ENCODE assay signal across 26 cellular contexts in genomic region chr1:237235080-237235479, GRCh38.
DNase-seq lines count a peak whose midpoint lies in the region; ATAC-seq and TF ChIP-seq lines count a peak whose summit lies in the region.
"Had no signal": no experiment of that assay in that cellular context is flagged by ENCODE, and none has a peak within 500 bp of the region (broad histone marks: within the 10 kb centered on the region; RNA-seq: fewer than 3 reads in every experiment).

No MANE protein-coding gene starts in this region.

- H3K27me3 ChIP-seq in gastroesophageal sphincter (no peaks in the 10 kb centered on the region), lung (ENCODE audit: control insufficient read depth, insufficient read depth) (no peaks in the 10 kb centered on the region), tibial artery (no peaks in the 10 kb centered on the region)
- H3K27me3 ChIP-seq: hepatocyte, Peyer's patch, SJSA1, uterus had no signal

- DNase-seq in NCI-H1694 (lab: John Stamatoyannopoulos, UW) (peak; percentile 13), lung (ENCODE audit: low spot score) (peak; percentile 71), tibial artery (no peak), A172 (ENCODE audit: low spot score) (no peak)
- DNase-seq: activated CD4-positive, alpha-beta memory T cell treated with anti-CD3 and anti-CD28 coated beads, Interleukin-2, amount 10 ng/mL, durations not matched to agents 7 days and 5 days; activated effector memory CD4-positive, alpha-beta T cell treated with anti-CD3 and anti-CD28 coated beads, Interleukin-2, amount 50 U/mL, for 16 hours; activated naive CD8-positive, alpha-beta T cell treated with anti-CD3 and anti-CD28 coated beads, Interleukin-2, amount 10 ng/mL, durations not matched to agents 7 days and 5 days; CD4-positive, alpha-beta memory T cell; DMS153; GDM1; immature natural killer cell; KG1; NCI-H146; NCI-H69; Peyer's patch; stimulated activated CD4-positive, alpha-beta T cell treated with anti-CD3 and anti-CD28 coated beads, Interleukin-2, amount 100 ng/mL, for 24 hours; substantia nigra; T-cell; uterus had no signal

- ATAC-seq in gastroesophageal sphincter (peak; percentile 22), lung (ENCODE audit: insufficient read depth, low FRiP score) (peak; percentile 78), HG02973 (IDR thresholded peaks at IDR 0.05; ENCODE audit: unreplicated experiment) (no peak), GM19035 (IDR thresholded peaks at IDR 0.05; ENCODE audit: unreplicated experiment) (no peak)
- ATAC-seq: activated CD4-positive, CD25-positive, alpha-beta regulatory T cell treated with anti-CD3 and anti-CD28 coated beads, Interleukin-2, amount 50 U/mL, for 24 hours; T-cell had no signal

- no peaks in the 10 kb centered on the region for H3K36me3 ChIP-seq in gastroesophageal sphincter
- no peaks in the 10 kb centered on the region for H3K36me3 ChIP-seq in lung (ENCODE audit: control insufficient read depth in 2 of 2, insufficient read depth in 2 of 2, low read length in 2 of 2)
- no peaks in the 10 kb centered on the region for H3K36me3 ChIP-seq in tibial artery
- H3K36me3 ChIP-seq: Peyer's patch, SJSA1, uterus had no signal

- H3K9me3 ChIP-seq in gastroesophageal sphincter (no peaks in the 10 kb centered on the region), lung (ENCODE audit: control insufficient read depth in 2 of 2, insufficient read depth in 1 of 2, low read length in 1 of 2) (no peaks in the 10 kb centered on the region), tibial artery (no peaks in the 10 kb centered on the region)
- H3K9me3 ChIP-seq: Peyer's patch, uterus had no signal

- no peak for TF ChIP-seq POLR2A in gastroesophageal sphincter (IDR thresholded peaks at IDR 0.05)

- 4 to 8% methylated on average over 2 to 3 of the region's 3 CpGs for WGBS in gastroesophageal sphincter (ENCODE audit: low coverage in 1 of 2), 2 donors
- 34 to 64% methylated on average over 3 of the region's 3 CpGs for WGBS in lung, 2 donors

- no peak overlapping the region for H3K4me3 ChIP-seq in gastroesophageal sphincter
- H3K4me3 ChIP-seq in lung, result no peak overlapping the region
- no peak overlapping the region for H3K4me3 ChIP-seq in tibial artery
- H3K4me3 ChIP-seq: hepatocyte, Peyer's patch, SJSA1, skin epidermis, uterus had no signal

- H3K4me1 ChIP-seq in gastroesophageal sphincter (peaks cover 0 to 31% (median 0%) of the 10 kb centered on the region in 3 donors), lung (ENCODE audit: control insufficient read depth in 2 of 2, insufficient read depth in 2 of 2, low read length in 2 of 2) (peaks cover 0 to 32% of the 10 kb centered on the region in 2 donors), tibial artery (peaks cover 0 to 71% (median 7%) of the 10 kb centered on the region in 4 donors)
- H3K4me1 ChIP-seq: Peyer's patch, SJSA1, uterus had no signal

- no peak for TF ChIP-seq EP300 in gastroesophageal sphincter (IDR thresholded peaks at IDR 0.05)

- TF ChIP-seq CTCF in gastroesophageal sphincter (IDR thresholded peaks at IDR 0.05) (no peak), lung (IDR thresholded peaks at IDR 0.05; ENCODE audit: control extremely low read depth, extremely low read depth) (no peak), tibial artery (IDR thresholded peaks at IDR 0.05) (no peak)

- H3K27ac ChIP-seq in gastroesophageal sphincter (peak overlapping the region in 3 of 4 donors; percentile 20 to 42 (median 40)), lung (ENCODE audit: low read depth in 1 of 2, low read length in 1 of 2) (no peak overlapping the region), tibial artery (peak overlapping the region; percentile 48 to 50)
- H3K27ac ChIP-seq: hepatocyte, Peyer's patch, SJSA1, skin epidermis, uterus had no signal

- intact Hi-C loops in tibial artery (cut with DNase I; ENCODE audit: low total_unique reads), result no loop called here

Comparison
In these comparisons a context has a peak if more than half of its experiments do, and no peak if none do; other contexts are left out.
1. DNase-seq: peak in NCI-H1694 (single experiment) and lung (single experiment); none in tibial artery (0 of 2) and A172 (single experiment).
2. ATAC-seq: peak in gastroesophageal sphincter (single experiment) and lung (single experiment); none in HG02973 (single experiment) and GM19035 (single experiment).
3. H3K27ac ChIP-seq: peak in gastroesophageal sphincter (3 of 4) and tibial artery (2 of 2); none in lung (0 of 2).